ENCODE assay signal across 8 cellular contexts in genomic region chr12:131296651-131297050, GRCh38.
DNase-seq lines count a peak whose midpoint lies in the region; ATAC-seq, FAIRE-seq and TF ChIP-seq lines count a peak whose summit lies in the region.
"Not testable (repeated sequence)": the region's sequence is repeated elsewhere in the genome, so short reads cannot be mapped to it uniquely, and the experiment has no call there.

No MANE protein-coding gene starts in this region.

- H4K91ac ChIP-seq in H9 (ENCODE audit: insufficient read length, low read depth, low read length), result not testable (repeated sequence)

- TF ChIP-seq CTCF in H9 (conservative IDR thresholded peaks at IDR 0.05); bronchial epithelial cell (IDR thresholded peaks at IDR 0.05; ENCODE audit: insufficient read depth, low read length, severe bottlenecking); prostate gland (IDR thresholded peaks at IDR 0.05); suprapubic skin (IDR thresholded peaks at IDR 0.05): not testable (repeated sequence)

- H3K4me2 ChIP-seq in H9 (ENCODE audit: insufficient read depth, insufficient read length, low read length), result not testable (repeated sequence)

- H3T11ph ChIP-seq in H9 (ENCODE audit: low read length), result not testable (repeated sequence)

- not testable (repeated sequence) for H3K4me3 ChIP-seq in bronchial epithelial cell (ENCODE audit: low read depth, low read length); prostate gland; suprapubic skin

- not testable (repeated sequence) for H2AFZ ChIP-seq in H9 (ENCODE audit: low read length)

- not testable (repeated sequence) for H3K4me3 Mint-ChIP-seq in H9

- not testable (repeated sequence) for TF ChIP-seq EP300 in suprapubic skin (IDR thresholded peaks at IDR 0.05)

- not testable (repeated sequence) for H3K9me3 Mint-ChIP-seq in H9

- not testable (repeated sequence) for H3K4me1 Mint-ChIP-seq in H9

- H3K27ac ChIP-seq in H9 (ENCODE audit: insufficient read length, low read depth, low read length); prostate gland; suprapubic skin: not testable (repeated sequence)

- not testable (repeated sequence) for H3K27me3 ChIP-seq in H9 (ENCODE audit: insufficient read depth, low read length); bronchial epithelial cell (ENCODE audit: control insufficient read depth, insufficient read depth, low read length); prostate gland (replicated peaks; ENCODE audit: insufficient read depth); suprapubic skin

- H2BK5ac ChIP-seq in H9 (ENCODE audit: insufficient read length, low read length), result not testable (repeated sequence)

- not testable (repeated sequence) for H3K23ac ChIP-seq in H9 (ENCODE audit: insufficient read length, low read depth, low read length)

- TF ChIP-seq POLR2A in prostate gland (IDR thresholded peaks at IDR 0.05); suprapubic skin (IDR thresholded peaks at IDR 0.05): not testable (repeated sequence)

- H3K79me1 ChIP-seq in H9 (ENCODE audit: insufficient read depth, low read depth, low read length, poor library complexity, severe bottlenecking), result not testable (repeated sequence)

- not testable (repeated sequence) for H3K36me3 Mint-ChIP-seq in H9 (ENCODE audit: insufficient read depth in 1 of 3, low read depth in 3 of 3)

- not testable (repeated sequence) for H4K8ac ChIP-seq in H9 (replicated peaks; ENCODE audit: insufficient read length, low read depth, low read length)

- H2BK12ac ChIP-seq in H9 (ENCODE audit: insufficient read length, low read depth, low read length), result not testable (repeated sequence)

- H3K36me3 ChIP-seq in bronchial epithelial cell (ENCODE audit: control insufficient read depth, insufficient read depth, low read length); prostate gland; suprapubic skin: not testable (repeated sequence)

- not testable (repeated sequence) for H2AK5ac ChIP-seq in H9 (ENCODE audit: insufficient read length, low read length)

- peak; percentile 36 for DNase-seq in H9
- DNase-seq in activated CD8-positive, alpha-beta memory T cell treated with anti-CD3 and anti-CD28 coated beads for 24 hours, result peak; percentile 42
- DNase-seq in bronchial epithelial cell (ENCODE audit: low read depth); Right ventricle myocardium inferior (ENCODE audit: missing footprints): not testable (repeated sequence)
- DNase-seq in islet precursor cell, result peak; percentile 58
- peak; percentile 89 for DNase-seq in mesenteric fat pad (ENCODE audit: low spot score)
- DNase-seq in prostate gland (ENCODE audit: low spot score), result peak; percentile 1
- peak; percentile 59 to 79 for DNase-seq in suprapubic skin (ENCODE audit: low spot score in 2 of 2)

- FAIRE-seq in bronchial epithelial cell (lab: Jason Lieb, UNC), result peak; percentile 75

- not testable (repeated sequence) for H2BK20ac ChIP-seq in H9 (ENCODE audit: low read depth, low read length, poor library complexity, severe bottlenecking)

- H3K14ac ChIP-seq in H9 (ENCODE audit: insufficient read depth, low read length), result not testable (repeated sequence)

- H3K23me2 ChIP-seq in H9 (ENCODE audit: insufficient read length, low read depth, low read length, poor library complexity, severe bottlenecking), result not testable (repeated sequence)

- H3K9ac ChIP-seq in H9 (ENCODE audit: extremely low read depth, insufficient read length, low read length), result not testable (repeated sequence)

- ATAC-seq in Right ventricle myocardium inferior, result peak; percentile 11

- H3K4ac ChIP-seq in H9 (ENCODE audit: low read depth, low read length), result not testable (repeated sequence)

- intact Hi-C loops in Right ventricle myocardium inferior (cut with DNase I); prostate gland (cut with DNase I): not testable (repeated sequence)

- H3K27me3 Mint-ChIP-seq in H9 (ENCODE audit: low read depth), result not testable (repeated sequence)

- WGBS in H9 (ENCODE audit: extremely low coverage, insufficient read length, low lambda C conversion rate), result no CpG with 5 or more reads among the region's 14 CpGs
- 94% methylated on average over 13 of the region's 14 CpGs for WGBS in prostate gland
- WGBS in suprapubic skin, result 83% methylated on average over 10 of the region's 14 CpGs

- H3K56ac ChIP-seq in H9 (ENCODE audit: insufficient read length, low read depth, low read length), result not testable (repeated sequence)

- not testable (repeated sequence) for H3K4me1 ChIP-seq in H9 (ENCODE audit: insufficient read depth, low read length); prostate gland (replicated peaks); suprapubic skin

- H4K5ac ChIP-seq in H9 (ENCODE audit: insufficient read length, low read depth, low read length), result not testable (repeated sequence)

- H4K20me1 ChIP-seq in H9 (ENCODE audit: control insufficient read depth, insufficient read depth, insufficient read length), result not testable (repeated sequence)

- H2BK120ac ChIP-seq in H9 (ENCODE audit: low read depth, low read length, poor library complexity, severe bottlenecking), result not testable (repeated sequence)

- not testable (repeated sequence) for H3K9me3 ChIP-seq in H9 (ENCODE audit: control insufficient read depth, low read depth, low read length); prostate gland; suprapubic skin

- not testable (repeated sequence) for H3K79me2 ChIP-seq in H9 (ENCODE audit: insufficient read depth, low read length)

- not testable (repeated sequence) for H2BK15ac ChIP-seq in H9 (ENCODE audit: low read depth, low read length)

- H3K18ac ChIP-seq in H9 (ENCODE audit: insufficient read length, low read depth, low read length), result not testable (repeated sequence)

- not testable (repeated sequence) for H3K27ac Mint-ChIP-seq in H9
